Comparison of ENCODE assay signal across 9 cellular contexts in the genomic region with DNA sequence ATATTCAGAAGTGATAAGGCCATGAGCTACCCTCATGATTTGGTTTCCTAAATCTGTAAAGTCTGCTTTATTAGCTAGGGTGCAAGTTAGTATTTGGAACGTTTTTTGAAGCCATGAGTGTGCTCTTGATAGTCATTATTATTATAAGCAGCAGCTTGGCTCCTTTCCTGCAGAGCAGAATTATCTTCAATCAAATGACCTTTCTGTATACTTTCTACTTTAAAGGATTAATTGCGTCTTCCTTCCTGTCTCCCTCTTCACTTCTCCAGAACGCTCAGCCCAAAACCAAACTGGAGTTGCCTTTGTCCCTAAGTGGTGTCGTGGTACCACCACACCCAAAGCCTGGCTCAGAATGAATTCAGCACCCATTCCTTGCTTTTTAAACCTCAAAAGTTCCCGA.
DNase-seq lines count a peak whose midpoint lies in the region; ATAC-seq and TF ChIP-seq lines count a peak whose summit lies in the region.
"Had no signal": no experiment of that assay in that cellular context is flagged by ENCODE, and none has a peak within 500 bp of the region (broad histone marks: within the 10 kb centered on the region; RNA-seq: fewer than 3 reads in every experiment).

No MANE protein-coding gene starts in this region.

- POLR2A ChIA-PET in Caco-2 (lab: Charles Lee) (no interaction called here), T-cell (lab: Charles Lee) (no interaction called here)

- H3K4me3 Mint-ChIP-seq in Caco-2 (ENCODE audit: unreplicated experiment) = no peak overlapping the region
- peak overlapping the region in 1 of 3 donors; percentile 46 for H3K4me3 Mint-ChIP-seq in T-cell
- H3K4me3 Mint-ChIP-seq: activated CD4-positive, alpha-beta T cell treated with anti-CD3 and anti-CD28 coated beads, Interleukin-2, amount 10 ng/mL, durations not matched to agents 24 days and 14 days had no signal

- H3K9me3 Mint-ChIP-seq in Caco-2 (ENCODE audit: unreplicated experiment) = no peaks in the 10 kb centered on the region
- peaks cover 0 to under 1% (median 0%) of the 10 kb centered on the region in 3 donors for H3K9me3 Mint-ChIP-seq in T-cell
- H3K9me3 Mint-ChIP-seq: activated CD4-positive, alpha-beta T cell treated with anti-CD3 and anti-CD28 coated beads, Interleukin-2, amount 10 ng/mL, durations not matched to agents 24 days and 14 days had no signal

- intact Hi-C loops in Caco-2 (cut with micrococcal nuclease; ENCODE audit: unreplicated experiment) (no loop called here), tibial artery (cut with DNase I; ENCODE audit: low total_unique reads) (no loop called here)

- H3K9me3 ChIP-seq in Caco-2 (no peaks in the 10 kb centered on the region; the same call in 1 of the 2 replicates), esophagus (ENCODE audit: control insufficient read depth in 2 of 2, insufficient read depth in 1 of 2, low read depth in 1 of 2, low read length in 1 of 2) (no peaks in the 10 kb centered on the region), neutrophil (no peaks in the 10 kb centered on the region), tibial artery (no peaks in the 10 kb centered on the region)

- BruUV-seq in Caco-2 (replicated peaks; lab: Mats Ljungman, UMichigan) = no TSS peak

- H3K27ac ChIP-seq in esophagus (ENCODE audit: low read depth in 2 of 2, low read length in 1 of 2) (peak overlapping the region; percentile 52 to 85), neutrophil (peak overlapping the region; percentile 67), tibial artery (peak overlapping the region in 1 of 2 donors; percentile 42)

- H3K4me1 Mint-ChIP-seq in Caco-2 (ENCODE audit: low read depth, unreplicated experiment) (peaks cover 12% of the 10 kb centered on the region), T-cell (peaks cover 60 to 84% (median 70%) of the 10 kb centered on the region in 3 donors)

- WGBS in esophagus, 2 donors = 11 to 29% methylated on average over 5 of the region's 5 CpGs

- H3K4me3 ChIP-seq in Caco-2 (ENCODE audit: low read depth, low read length) (no peak overlapping the region), esophagus (ENCODE audit: low read depth in 1 of 2, low read length in 2 of 2) (no peak overlapping the region), neutrophil (ENCODE audit: low read depth in 1 of 2, low read length in 1 of 2) (no peak overlapping the region), tibial artery (no peak overlapping the region)

- CTCF ChIA-PET in Caco-2 (lab: Charles Lee) (interaction anchor here (1.7 kb wide), 1 partner anchor 268 kb away, joined by 5 read pairs; no protein-coding TSS in a partner anchor), T-cell (lab: Charles Lee) (no interaction called here)

- ATAC-seq in T-cell (replicated peaks in 1 of 4) = no peak
- no peak for ATAC-seq in GM21576 (IDR thresholded peaks at IDR 0.05; ENCODE audit: unreplicated experiment)
- no peak for ATAC-seq in GM19397 (IDR thresholded peaks at IDR 0.05; ENCODE audit: unreplicated experiment)

- H3K27me3 Mint-ChIP-seq in Caco-2 (ENCODE audit: insufficient read depth, unreplicated experiment) = no peaks in the 10 kb centered on the region
- no peaks in the 10 kb centered on the region for H3K27me3 Mint-ChIP-seq in T-cell
- H3K27me3 Mint-ChIP-seq: activated CD4-positive, alpha-beta T cell treated with anti-CD3 and anti-CD28 coated beads, Interleukin-2, amount 10 ng/mL, durations not matched to agents 24 days and 14 days had no signal

- H3K36me3 ChIP-seq in Caco-2 (ENCODE audit: control insufficient read depth, insufficient read depth, low read length) (no peaks in the 10 kb centered on the region), esophagus (ENCODE audit: control insufficient read depth in 2 of 2, insufficient read depth in 2 of 2, low read length in 1 of 2) (no peaks in the 10 kb centered on the region), neutrophil (no peaks in the 10 kb centered on the region), tibial artery (no peaks in the 10 kb centered on the region)

- H3K36me3 Mint-ChIP-seq in Caco-2 (ENCODE audit: insufficient read depth, unreplicated experiment) = peaks cover 16% of the 10 kb centered on the region
- H3K36me3 Mint-ChIP-seq in T-cell = peaks cover 18% of the 10 kb centered on the region

- DNase-seq in Caco-2 (no peak), T-cell (no peak), tibial artery (no peak), NCI-H1930 (lab: John Stamatoyannopoulos, UW) (no peak)
- DNase-seq: activated CD4-positive, alpha-beta T cell treated with anti-CD3 and anti-CD28 coated beads, Interleukin-2, amount 10 ng/mL, durations not matched to agents 24 days and 14 days had no signal

- no peak for TF ChIP-seq CTCF in Caco-2 (IDR thresholded peaks at IDR 0.05; ENCODE audit: insufficient read depth in 1 of 2, low read depth in 1 of 2, low read length in 1 of 2, severe bottlenecking in 1 of 2, unreplicated experiment in 1 of 2)
- no peak for TF ChIP-seq CTCF in neutrophil (IDR thresholded peaks at IDR 0.05)
- TF ChIP-seq CTCF in tibial artery (IDR thresholded peaks at IDR 0.05) = no peak

- H3K4me1 ChIP-seq in Caco-2 (peaks cover 19% of the 10 kb centered on the region), esophagus (ENCODE audit: control insufficient read depth in 2 of 2, insufficient read depth in 2 of 2, low read length in 1 of 2) (peaks cover 10 to 14% of the 10 kb centered on the region in 2 donors), neutrophil (ENCODE audit: control insufficient read depth in 1 of 2, insufficient read depth in 1 of 2, low read depth in 1 of 2, low read length in 1 of 2) (peaks cover 30 to 68% of the 10 kb centered on the region in 2 experiments), tibial artery (peaks cover 0 to 23% (median 18%) of the 10 kb centered on the region in 4 donors)

- H3K27ac Mint-ChIP-seq in Caco-2 (ENCODE audit: unreplicated experiment) = peak overlapping the region; percentile 14
- H3K27ac Mint-ChIP-seq in T-cell = peak overlapping the region; percentile 94 to 96
- H3K27ac Mint-ChIP-seq: activated CD4-positive, alpha-beta T cell treated with anti-CD3 and anti-CD28 coated beads, Interleukin-2, amount 10 ng/mL, durations not matched to agents 24 days and 14 days had no signal

- H3K27me3 ChIP-seq in Caco-2 (replicated peaks; ENCODE audit: control insufficient read depth, insufficient read depth, low read length) = no peaks in the 10 kb centered on the region
- no peaks in the 10 kb centered on the region for H3K27me3 ChIP-seq in esophagus (ENCODE audit: control insufficient read depth in 1 of 2, insufficient read depth in 2 of 2, low read length in 2 of 2)
- H3K27me3 ChIP-seq in neutrophil = no peaks in the 10 kb centered on the region
- H3K27me3 ChIP-seq in tibial artery = no peaks in the 10 kb centered on the region
